In the genomic region with DNA sequence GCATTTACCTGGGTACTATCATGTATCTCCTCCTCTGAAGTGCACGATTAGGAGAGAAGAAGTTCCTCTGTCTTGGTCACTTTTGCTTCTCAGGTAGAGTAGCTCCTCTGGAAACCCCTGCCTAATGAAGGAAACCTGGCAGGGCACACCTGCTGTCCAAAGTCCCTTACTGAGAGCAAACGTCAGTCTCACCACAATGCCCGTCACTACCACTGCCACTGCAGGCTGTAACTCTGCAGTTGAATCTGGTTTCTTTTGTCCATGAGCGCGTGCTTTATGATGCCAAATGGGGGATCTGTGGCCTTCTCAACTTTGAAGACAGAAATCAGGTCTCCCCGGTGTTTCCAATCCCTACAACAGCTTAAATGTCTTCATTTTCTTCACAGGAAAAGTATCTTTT, we compare ENCODE assay signal across 25 cellular contexts.
A peak's percentile ranks its signal among the peaks of the same experiment; 100 is the strongest.
DNase-seq lines count a peak whose midpoint lies in the region; ATAC-seq and TF ChIP-seq lines count a peak whose summit lies in the region.
"Had no signal": no experiment of that assay in that cellular context is flagged by ENCODE, and none has a peak within 500 bp of the region (broad histone marks: within the 10 kb centered on the region; RNA-seq: fewer than 3 reads in every experiment).

No MANE protein-coding gene starts in this region.

- H3K27me3 ChIP-seq in CD4-positive, CD25-positive, alpha-beta regulatory T cell (ENCODE audit: control insufficient read depth, insufficient read depth, low read length), result no peaks in the 10 kb centered on the region
- H3K27me3 ChIP-seq in hepatocyte (peaks cover 19% of the 10 kb centered on the region), A673 (replicated peaks; ENCODE audit: insufficient read depth, low read depth, low read length, poor library complexity) (no peaks in the 10 kb centered on the region)
- H3K27me3 ChIP-seq: Peyer's patch, thyroid gland had no signal

- H3K36me3 Mint-ChIP-seq in activated CD4-positive, alpha-beta T cell treated with anti-CD3 and anti-CD28 coated beads, Interleukin-2, amount 10 ng/mL, durations not matched to agents 24 days and 14 days (ENCODE audit: low read depth), result no peaks in the 10 kb centered on the region
- no peaks in the 10 kb centered on the region for H3K36me3 Mint-ChIP-seq in CD4-positive, CD25-positive, alpha-beta regulatory T cell
- H3K36me3 Mint-ChIP-seq: activated CD8-positive, alpha-beta memory T cell treated with anti-CD3 and anti-CD28 coated beads, Interleukin-2, amount 10 ng/mL, durations not matched to agents 7 days and 5 days; memory B cell had no signal

- no peaks in the 10 kb centered on the region for H3K79me2 ChIP-seq in hepatocyte

- TF ChIP-seq CTCF in hepatocyte (IDR thresholded peaks at IDR 0.05; ENCODE audit: poor library complexity), result no peak
- no peak for TF ChIP-seq CTCF in A673 (conservative IDR thresholded peaks at IDR 0.05; ENCODE audit: low read depth, low read length)

- no peaks in the 10 kb centered on the region for H3K27me3 Mint-ChIP-seq in activated CD4-positive, alpha-beta T cell treated with anti-CD3 and anti-CD28 coated beads, Interleukin-2, amount 10 ng/mL, durations not matched to agents 24 days and 14 days
- no peaks in the 10 kb centered on the region for H3K27me3 Mint-ChIP-seq in CD4-positive, CD25-positive, alpha-beta regulatory T cell
- H3K27me3 Mint-ChIP-seq: activated CD8-positive, alpha-beta memory T cell treated with anti-CD3 and anti-CD28 coated beads, Interleukin-2, amount 10 ng/mL, durations not matched to agents 7 days and 5 days; B cell; memory B cell; stimulated activated naive CD8-positive, alpha-beta T cell treated with anti-CD3 and anti-CD28 coated beads, Interleukin-15, amount 100 ng/mL, for 72 hours had no signal

- 82% methylated on average over 6 of the region's 6 CpGs for WGBS in hepatocyte (ENCODE audit: low lambda C conversion rate, missing lambda C conversion rate)

- no peak for ATAC-seq in CD4-positive, CD25-positive, alpha-beta regulatory T cell (ENCODE audit: low read depth in 2 of 2)
- no peak for ATAC-seq in HG02798 (IDR thresholded peaks at IDR 0.05; ENCODE audit: poor library complexity, unreplicated experiment)
- ATAC-seq: activated CD4-positive, CD25-positive, alpha-beta regulatory T cell treated with anti-CD3 and anti-CD28 coated beads, Interleukin-2, amount 50 U/mL, for 24 hours; activated CD8-positive, alpha-beta memory T cell treated with anti-CD3 and anti-CD28 coated beads, Interleukin-2, amount 10 ng/mL, durations not matched to agents 7 days and 5 days; gastroesophageal sphincter; left lobe of liver; stimulated activated naive CD8-positive, alpha-beta T cell treated with anti-CD3 and anti-CD28 coated beads, Interleukin-15, amount 100 ng/mL, for 72 hours had no signal

- H3K4me1 ChIP-seq in CD4-positive, CD25-positive, alpha-beta regulatory T cell (ENCODE audit: control insufficient read depth, insufficient read depth, low read length, poor library complexity, severe bottlenecking), result peaks cover 42% of the 10 kb centered on the region
- H3K4me1 ChIP-seq in hepatocyte (ENCODE audit: insufficient read depth) (no peaks in the 10 kb centered on the region), A673 (ENCODE audit: insufficient read depth, low read length, poor library complexity, severe bottlenecking) (no peaks in the 10 kb centered on the region)
- H3K4me1 ChIP-seq: gastroesophageal sphincter, thyroid gland had no signal

- no peaks in the 10 kb centered on the region for H4K20me1 ChIP-seq in hepatocyte (ENCODE audit: insufficient read depth, poor library complexity, severe bottlenecking)

- no peak for DNase-seq in activated CD4-positive, alpha-beta T cell treated with anti-CD3 and anti-CD28 coated beads, Interleukin-2, amount 10 ng/mL, durations not matched to agents 24 days and 14 days
- no peak for DNase-seq in activated CD4-positive, alpha-beta T cell treated with anti-CD3 and anti-CD28 coated beads for 48 hours
- no peak for DNase-seq in CD4-positive, CD25-positive, alpha-beta regulatory T cell
- peak; percentile 16 for DNase-seq in hepatocyte (ENCODE audit: low spot score)
- no peak for DNase-seq in A673 (ENCODE audit: low spot score)
- no peak for DNase-seq in hypothalamus (lab: John Stamatoyannopoulos, UW)
- DNase-seq: activated CD8-positive, alpha-beta memory T cell treated with anti-CD3 and anti-CD28 coated beads, Interleukin-2, amount 10 ng/mL, durations not matched to agents 7 days and 5 days; activated effector memory CD4-positive, alpha-beta T cell treated with Interleukin-2 at 50 U/mL for 16 hours; amygdala; hippocampal formation; immature natural killer cell; NCI-H2029 treated with DMSO at 0.1 percent for 48 hours; nucleus accumbens; Peyer's patch; SHP77 treated with DMSO at 0.1 percent for 48 hours; stimulated activated CD4-positive, alpha-beta T cell treated with anti-CD3 and anti-CD28 coated beads, Interleukin-15, amount 100 ng/mL, for 24 hours; stimulated activated naive CD8-positive, alpha-beta T cell treated with anti-CD3 and anti-CD28 coated beads, Interleukin-15, amount 100 ng/mL, for 72 hours; thyroid gland had no signal

- H3K4me1 Mint-ChIP-seq in activated CD4-positive, alpha-beta T cell treated with anti-CD3 and anti-CD28 coated beads, Interleukin-2, amount 10 ng/mL, durations not matched to agents 24 days and 14 days, result peaks cover 73% of the 10 kb centered on the region
- H3K4me1 Mint-ChIP-seq in CD4-positive, CD25-positive, alpha-beta regulatory T cell, result peaks cover 28 to 94% (median 66%) of the 10 kb centered on the region in 4 donors
- H3K4me1 Mint-ChIP-seq: B cell, memory B cell had no signal

- POLR2A ChIA-PET in A673 (lab: Charles Lee; ENCODE audit: low non-redundant PET), result no interaction called here

- peak overlapping the region; percentile 5 for H3K4me3 Mint-ChIP-seq in activated CD4-positive, alpha-beta T cell treated with anti-CD3 and anti-CD28 coated beads, Interleukin-2, amount 10 ng/mL, durations not matched to agents 24 days and 14 days
- peak overlapping the region; percentile 9 to 83 (median 68) for H3K4me3 Mint-ChIP-seq in CD4-positive, CD25-positive, alpha-beta regulatory T cell
- H3K4me3 Mint-ChIP-seq: activated CD8-positive, alpha-beta memory T cell treated with anti-CD3 and anti-CD28 coated beads, Interleukin-2, amount 10 ng/mL, durations not matched to agents 7 days and 5 days; B cell; immature natural killer cell; memory B cell had no signal

- no peak overlapping the region for H3K4me3 ChIP-seq in CD4-positive, CD25-positive, alpha-beta regulatory T cell (ENCODE audit: low read depth, low read length)
- H3K4me3 ChIP-seq in hepatocyte (no peak overlapping the region), A673 (ENCODE audit: low read depth, low read length, poor library complexity, severe bottlenecking) (no peak overlapping the region)
- H3K4me3 ChIP-seq: gastroesophageal sphincter, Peyer's patch, thyroid gland had no signal

- no peaks in the 10 kb centered on the region for H3K9me3 ChIP-seq in CD4-positive, CD25-positive, alpha-beta regulatory T cell (ENCODE audit: control insufficient read depth in 2 of 2, low read length in 2 of 2)
- H3K9me3 ChIP-seq in KOPT-K1 (ENCODE audit: insufficient read depth, low read length, poor library complexity, severe bottlenecking) (no peaks in the 10 kb centered on the region), hepatocyte (ENCODE audit: low read depth) (no peaks in the 10 kb centered on the region), A673 (ENCODE audit: low read depth, low read length, poor library complexity, severe bottlenecking) (no peaks in the 10 kb centered on the region)
- H3K9me3 ChIP-seq: gastroesophageal sphincter, Peyer's patch, thyroid gland had no signal

- H3K27ac ChIP-seq in CD4-positive, CD25-positive, alpha-beta regulatory T cell (ENCODE audit: insufficient read depth, low read length, poor library complexity, severe bottlenecking), result no peak overlapping the region
- peak overlapping the region; percentile 100 for H3K27ac ChIP-seq in KOPT-K1 (ENCODE audit: low read depth, low read length, poor library complexity, severe bottlenecking)
- H3K27ac ChIP-seq in hepatocyte, result no peak overlapping the region
- no peak overlapping the region for H3K27ac ChIP-seq in A673 (ENCODE audit: low read depth, low read length, poor library complexity, severe bottlenecking)
- H3K27ac ChIP-seq: gastroesophageal sphincter, Peyer's patch, thyroid gland had no signal

- H3K9me3 Mint-ChIP-seq in activated CD4-positive, alpha-beta T cell treated with anti-CD3 and anti-CD28 coated beads, Interleukin-2, amount 10 ng/mL, durations not matched to agents 24 days and 14 days, result peaks cover 6% of the 10 kb centered on the region
- H3K9me3 Mint-ChIP-seq in CD4-positive, CD25-positive, alpha-beta regulatory T cell, result no peaks in the 10 kb centered on the region
- H3K9me3 Mint-ChIP-seq: immature natural killer cell; memory B cell; stimulated activated naive CD8-positive, alpha-beta T cell treated with anti-CD3 and anti-CD28 coated beads, Interleukin-15, amount 100 ng/mL, for 72 hours had no signal

- no peak overlapping the region for H3K4me2 ChIP-seq in hepatocyte

- BruUV-seq in A673 (replicated peaks; lab: Mats Ljungman, UMichigan), result no TSS peak

- no peaks in the 10 kb centered on the region for H3K36me3 ChIP-seq in CD4-positive, CD25-positive, alpha-beta regulatory T cell (ENCODE audit: control insufficient read depth, insufficient read depth, low read length)
- H3K36me3 ChIP-seq in KOPT-K1 (ENCODE audit: insufficient read depth, low read length), result peaks cover 7% of the 10 kb centered on the region; the same call in 1 of the 2 replicates
- no peaks in the 10 kb centered on the region for H3K36me3 ChIP-seq in hepatocyte (replicated peaks; ENCODE audit: insufficient read depth, low read depth)
- no peaks in the 10 kb centered on the region for H3K36me3 ChIP-seq in A673 (ENCODE audit: insufficient read depth, low read length, poor library complexity, severe bottlenecking)
- H3K36me3 ChIP-seq: gastroesophageal sphincter, Peyer's patch, thyroid gland had no signal

- H3K27ac Mint-ChIP-seq in activated CD4-positive, alpha-beta T cell treated with anti-CD3 and anti-CD28 coated beads, Interleukin-2, amount 10 ng/mL, durations not matched to agents 24 days and 14 days, result peak overlapping the region; percentile 27
- H3K27ac Mint-ChIP-seq in CD4-positive, CD25-positive, alpha-beta regulatory T cell, result peak overlapping the region; percentile 48 to 93 (median 79)
- H3K27ac Mint-ChIP-seq: B cell, memory B cell had no signal

- no peaks in the 10 kb centered on the region for H3K9me2 ChIP-seq in hepatocyte (replicated peaks; ENCODE audit: insufficient read depth)

- H2AFZ ChIP-seq in hepatocyte, result no peak overlapping the region

- CTCF ChIA-PET in A673 (lab: Charles Lee), result no interaction called here

- intact Hi-C loops in activated CD4-positive, alpha-beta T cell treated with anti-CD3 and anti-CD28 coated beads, Interleukin-2, amount 10 ng/mL, durations not matched to agents 24 days and 14 days (cut with micrococcal nuclease), result no loop called here
- intact Hi-C loops in A673 (cut with micrococcal nuclease; ENCODE audit: unreplicated experiment), result no loop called here
